In genomic region chr6:166027761-166028160, GRCh38 we compare ENCODE assay signal across 20 cellular contexts.
DNase-seq lines count a peak whose midpoint lies in the region; ATAC-seq and TF ChIP-seq lines count a peak whose summit lies in the region.
"Had no signal": no experiment of that assay in that cellular context is flagged by ENCODE, and none has a peak within 500 bp of the region (broad histone marks: within the 10 kb centered on the region; RNA-seq: fewer than 3 reads in every experiment).

No MANE protein-coding gene starts in this region.

- H3K56ac ChIP-seq in IMR-90 (ENCODE audit: extremely low read depth, insufficient read depth, low read length) = no peak overlapping the region

- peak overlapping the region; percentile 51; the same call in 1 of the 2 replicates for H2BK120ac ChIP-seq in IMR-90 (ENCODE audit: low read depth, low read length)

- peak overlapping the region; percentile 11 for H2BK20ac ChIP-seq in IMR-90 (ENCODE audit: low read depth, low read length)

- peaks cover 28% of the 10 kb centered on the region for H3K4me1 ChIP-seq in DND-41 (ENCODE audit: insufficient read depth, low read length)
- peaks cover 33% of the 10 kb centered on the region for H3K4me1 ChIP-seq in IMR-90 (ENCODE audit: control insufficient read depth, insufficient read depth, low read length)

- TF ChIP-seq POLR2A in IMR-90 (IDR thresholded peaks at IDR 0.05; ENCODE audit: low read depth, low read length) = no peak

- H3K36me3 ChIP-seq in DND-41 (ENCODE audit: insufficient read depth, low read length) (no peaks in the 10 kb centered on the region), IMR-90 (ENCODE audit: control insufficient read depth, insufficient read depth, low read length) (no peaks in the 10 kb centered on the region), brain microvascular endothelial cell (replicated peaks) (no peaks in the 10 kb centered on the region)

- H3K36me3 Mint-ChIP-seq in Calu3 (ENCODE audit: insufficient read depth, unreplicated experiment) = no peaks in the 10 kb centered on the region
- H3K36me3 Mint-ChIP-seq: IgD-negative memory B cell had no signal

- H2AFZ ChIP-seq in DND-41 (ENCODE audit: low read depth, low read length) (peak overlapping the region; percentile 55), IMR-90 (replicated peaks; ENCODE audit: low read length, poor library complexity) (no peak overlapping the region)
- H2AFZ ChIP-seq: PC-9 had no signal

- peak overlapping the region; percentile 19 to 82; a peak in 2 of 4 replicates for H4K8ac ChIP-seq in IMR-90 (ENCODE audit: low read depth in 2 of 2, low read length in 2 of 2)

- no peaks in the 10 kb centered on the region for H3K79me1 ChIP-seq in IMR-90 (ENCODE audit: low read depth in 1 of 2, low read length in 2 of 2)

- intact Hi-C loops in IMR-90 (cut with micrococcal nuclease) = loop anchor here (2.0 kb wide), 1 partner anchor 21 kb away; no protein-coding TSS in a partner anchor
- intact Hi-C loops in Calu3 (cut with micrococcal nuclease; ENCODE audit: unreplicated experiment) = no loop called here

- dilution Hi-C loops in IMR-90 (cut with HindIII; ENCODE audit: low sequenced_read_pairs, unreplicated experiment) = no loop called here

- no peak overlapping the region for H3K23ac ChIP-seq in IMR-90 (ENCODE audit: low read depth, low read length)

- POLR2A ChIA-PET in IMR-90 (lab: Charles Lee; ENCODE audit: unreplicated experiment) = no interaction called here

- no peak overlapping the region for H3K4me3 Mint-ChIP-seq in Calu3 (ENCODE audit: low read depth, unreplicated experiment)
- H3K4me3 Mint-ChIP-seq: IgD-negative memory B cell had no signal

- H3K9ac ChIP-seq in DND-41 (ENCODE audit: low read depth, low read length) (no peak overlapping the region), IMR-90 (ENCODE audit: low read depth, low read length) (no peak overlapping the region)

- no peak overlapping the region for H3K4me3 ChIP-seq in DND-41 (ENCODE audit: low read depth in 1 of 2, low read length in 2 of 2)
- no peak overlapping the region for H3K4me3 ChIP-seq in IMR-90 (ENCODE audit: insufficient read depth, low read depth, low read length)
- no peak overlapping the region for H3K4me3 ChIP-seq in brain microvascular endothelial cell (ENCODE audit: low read depth, low read length)
- H3K4me3 ChIP-seq: PC-9 had no signal

- 0 out of 2 replicates have a peak overlapping the region, but pooled peaks have one; percentile 19 for H3K14ac ChIP-seq in IMR-90 (replicated peaks; ENCODE audit: low read depth, low read length)

- H2BK5ac ChIP-seq in IMR-90 (ENCODE audit: low read depth, low read length, poor library complexity, severe bottlenecking) = peak overlapping the region; percentile 47

- no peak overlapping the region for H3K27ac Mint-ChIP-seq in Calu3 (ENCODE audit: unreplicated experiment)
- H3K27ac Mint-ChIP-seq: IgD-negative memory B cell had no signal

- H4K20me1 ChIP-seq in DND-41 (ENCODE audit: insufficient read depth, low read length) (no peaks in the 10 kb centered on the region), IMR-90 (ENCODE audit: insufficient read depth, low read length) (no peaks in the 10 kb centered on the region)

- no TSS peak for BruUV-seq in IMR-90 (replicated peaks; lab: Mats Ljungman, UMichigan)
- no TSS peak for BruUV-seq in Calu3 (replicated peaks; lab: Mats Ljungman, UMichigan)

- peaks cover 3% of the 10 kb centered on the region for H3K4me1 Mint-ChIP-seq in Calu3 (ENCODE audit: low read depth, unreplicated experiment)
- H3K4me1 Mint-ChIP-seq: IgD-negative memory B cell had no signal

- no peaks in the 10 kb centered on the region for H3K79me2 ChIP-seq in DND-41 (ENCODE audit: insufficient read depth, low read length)

- H3K4me2 ChIP-seq in DND-41 (ENCODE audit: insufficient read depth, low read length) = no peak overlapping the region
- no peak overlapping the region for H3K4me2 ChIP-seq in IMR-90 (ENCODE audit: low read depth, low read length)
- H3K4me2 ChIP-seq: PC-9 had no signal

- no peaks in the 10 kb centered on the region for H3K27me3 ChIP-seq in DND-41 (ENCODE audit: insufficient read depth, low read length, poor library complexity)
- H3K27me3 ChIP-seq in IMR-90 (ENCODE audit: control insufficient read depth, insufficient read depth, low read length) = no peaks in the 10 kb centered on the region
- no peaks in the 10 kb centered on the region for H3K27me3 ChIP-seq in brain microvascular endothelial cell (replicated peaks)

- H4K5ac ChIP-seq in IMR-90 (ENCODE audit: low read depth, low read length) = peak overlapping the region; percentile 53

- in situ Hi-C loops in IMR-90 (cut with MboI; ENCODE audit: low sequenced_read_pairs) = no loop called here
- in situ Hi-C loops in brain microvascular endothelial cell (cut with HindIII; ENCODE audit: low pct_ligation_motif_present, low sequenced_read_pairs) = no loop called here

- peak overlapping the region; percentile 48; the same call in 1 of the 2 replicates for H4K91ac ChIP-seq in IMR-90 (ENCODE audit: insufficient read depth, low read depth, low read length)

- WGBS in IMR-90 (ENCODE audit: extremely low coverage in 2 of 2, insufficient read length in 1 of 2), 2 experiments = no CpG with 5 or more reads among the region's 3 CpGs

- peak overlapping the region; percentile 69; the same call in 1 of the 2 replicates for H2AK5ac ChIP-seq in IMR-90 (ENCODE audit: low read depth, low read length)

- H3K9me3 Mint-ChIP-seq in Calu3 (ENCODE audit: low read depth, unreplicated experiment) = no peaks in the 10 kb centered on the region

- peak overlapping the region; percentile 52; the same call in 1 of the 2 replicates for H3K27ac ChIP-seq in DND-41 (ENCODE audit: low read length)
- no peak overlapping the region for H3K27ac ChIP-seq in IMR-90 (ENCODE audit: insufficient read depth, low read length)
- H3K27ac ChIP-seq in brain microvascular endothelial cell = peak overlapping the region; percentile 48
- H3K27ac ChIP-seq: C4-2B, PC-9 had no signal

- ATAC-seq in DND-41 (ENCODE audit: insufficient read depth, low read depth) (no peak), IMR-90 (ENCODE audit: low read depth) (no peak), esophagus mucosa (no peak)

- no peak for DNase-seq in DND-41
- peak; percentile 61 for DNase-seq in IMR-90
- DNase-seq in brain microvascular endothelial cell = peak; percentile 74
- peak; percentile 37 for DNase-seq in glomerular visceral epithelial cell (ENCODE audit: extremely low spot score)
- DNase-seq in NCI-H1417 (lab: John Stamatoyannopoulos, UW) = no peak
- DNase-seq in Calu3 = no peak
- DNase-seq in DMS79 treated with DMSO at 0.1 percent for 48 hours (lab: John Stamatoyannopoulos, UW) = no peak
- DNase-seq: COR-L47, H7, Kasumi-1, MV-4-11, NCI-H1417 treated with DMSO at 0.1 percent for 48 hours, NCI-H1930, NCI-H2171 treated with DMSO at 0.1 percent for 48 hours, NCI-H446 treated with DMSO at 0.1 percent for 48 hours, NCI-H774, PC-9 had no signal

- peaks cover 14% of the 10 kb centered on the region; the same call in 1 of the 2 replicates for H3K9me1 ChIP-seq in IMR-90 (ENCODE audit: insufficient read depth, low read length)

- H3K18ac ChIP-seq in IMR-90 (ENCODE audit: low read depth, low read length) = peak overlapping the region; percentile 84; the same call in 1 of the 2 replicates

- peak overlapping the region; percentile 12 for H3K4ac ChIP-seq in IMR-90 (ENCODE audit: low read depth, low read length)

- TF ChIP-seq CTCF in DND-41 (IDR thresholded peaks at IDR 0.05; ENCODE audit: borderline replicate concordance, extremely low read depth, low read length, poor library complexity, severe bottlenecking) (no peak), IMR-90 (conservative IDR thresholded peaks at IDR 0.05; ENCODE audit: low read depth, low read length) (no peak), brain microvascular endothelial cell (IDR thresholded peaks at IDR 0.05; ENCODE audit: low read depth, low read length, missing control alignments) (no peak), Calu3 (IDR thresholded peaks at IDR 0.05; ENCODE audit: unreplicated experiment) (no peak)

- H2BK15ac ChIP-seq in IMR-90 (ENCODE audit: low read depth, low read length) = peak overlapping the region; percentile 89

- H2AK9ac ChIP-seq in IMR-90 (replicated peaks; ENCODE audit: low read depth, low read length, poor library complexity) = no peak overlapping the region

- CTCF ChIA-PET in IMR-90 (lab: Yijun Ruan, JAX) = no interaction called here
- CTCF ChIA-PET in Calu3 (lab: Charles Lee) = no interaction called here

- H3K9me3 ChIP-seq in DND-41 (ENCODE audit: insufficient read depth, low read length, severe bottlenecking) (no peaks in the 10 kb centered on the region), IMR-90 (ENCODE audit: control insufficient read depth, insufficient read depth, low read length) (no peaks in the 10 kb centered on the region)

- no peak for TF ChIP-seq RAD21 in IMR-90 (IDR thresholded peaks at IDR 0.05; ENCODE audit: low read length)

- H3K27me3 Mint-ChIP-seq in Calu3 (ENCODE audit: unreplicated experiment) = no peaks in the 10 kb centered on the region

TF ChIP-seq in IMR-90, 13 proteins besides CTCF, POLR2A, EP300 and RAD21 (continues in another document):
- no peak for TF ChIP-seq FOS (IDR thresholded peaks at IDR 0.05; ENCODE audit: low read depth, low read length)
- no peak for TF ChIP-seq ELK1 (IDR thresholded peaks at IDR 0.05; ENCODE audit: borderline replicate concordance, low read depth, low read length)
- no peak for TF ChIP-seq RCOR1 (IDR thresholded peaks at IDR 0.05; ENCODE audit: insufficient replicate concordance, low read length)
- no peak for TF ChIP-seq NFE2L2 (IDR thresholded peaks at IDR 0.05; ENCODE audit: low read depth, low read length)
- no peak for TF ChIP-seq RFX5 (IDR thresholded peaks at IDR 0.05; ENCODE audit: low read depth, low read length)
- TF ChIP-seq MAFK (IDR thresholded peaks at IDR 0.05; ENCODE audit: low read depth, low read length) = no peak
- no peak for TF ChIP-seq SMC3 (IDR thresholded peaks at IDR 0.05; ENCODE audit: low read depth, low read length)
- TF ChIP-seq BHLHE40 (IDR thresholded peaks at IDR 0.05; ENCODE audit: low read depth, low read length) = no peak
- TF ChIP-seq CHD1 (IDR thresholded peaks at IDR 0.05; ENCODE audit: low read depth, low read length) = no peak
- TF ChIP-seq CEBPB (IDR thresholded peaks at IDR 0.05; ENCODE audit: low read depth, low read length) = no peak

Comparison
In these comparisons a context has a peak if more than half of its experiments do, and no peak if none do; other contexts are left out.
1. DNase-seq: peak in IMR-90 (single experiment), brain microvascular endothelial cell (single experiment) and glomerular visceral epithelial cell (single experiment); none in DND-41 (single experiment), NCI-H1417 (0 of 3), Calu3 (single experiment) and DMS79 treated with DMSO at 0.1 percent for 48 hours (single experiment).